In genomic region chr6:1409774-1410465, GRCh38 we compare ENCODE assay signal across 19 cellular contexts. TPM values are rescaled to one million over a fixed set of nuclear protein-coding genes. Genes with fewer than 3 reads are reported as not detected.
"Had no signal": no experiment of that assay in that cellular context is flagged by ENCODE, and none has a peak within 500 bp of the region (broad histone marks: within the 10 kb centered on the region; RNA-seq: fewer than 3 reads in every experiment).

No MANE protein-coding gene starts in this region.

- H3K27me3 ChIP-seq: thyroid gland had no signal

- H3K9me3 ChIP-seq: mucosa of descending colon, neutrophil, thyroid gland had no signal

- ATAC-seq: activated T-cell treated with anti-CD3 and anti-CD28 coated beads, Interleukin-2, amount 50 U/mL, for 72 hours; effector memory CD8-positive, alpha-beta T cell; mucosa of descending colon had no signal

- H3K27ac ChIP-seq: hepatocyte, neutrophil, parathyroid adenoma, thyroid gland had no signal

- H3K27ac Mint-ChIP-seq: activated naive CD4-positive, alpha-beta T cell treated with anti-CD3 and anti-CD28 coated beads, Interleukin-2, amount 50 U/mL, for 24 hours; activated T-cell treated with anti-CD3 and anti-CD28 coated beads, Interleukin-2, amount 50 U/mL, for 72 hours; effector memory CD8-positive, alpha-beta T cell; memory B cell; naive B cell; T-helper 1 cell treated with Interleukin-12 subunit alpha and Interleukin-12 subunit beta and Interleukin-4 antibody, amounts not matched to agents 30 μg/mL and 1 μg/mL, for 36 hours had no signal

- DNase-seq: activated CD4-positive, alpha-beta T cell treated with anti-CD3 and anti-CD28 coated beads, Interleukin-2, amount 50 U/mL, for 4 hours; activated gamma-delta T cell; activated T-cell treated with anti-CD3 and anti-CD28 coated beads, Interleukin-2, amount 50 U/mL, for 72 hours; effector memory CD8-positive, alpha-beta T cell; kidney glomerular epithelial cell; mucosa of descending colon; naive B cell; stimulated activated CD8-positive, alpha-beta memory T cell treated with anti-CD3 and anti-CD28 coated beads, Interleukin-4, amount 100 ng/mL, for 48 hours; stimulated activated naive CD4-positive, alpha-beta T cell; thyroid gland had no signal

- H3K4me1 Mint-ChIP-seq: activated naive CD4-positive, alpha-beta T cell treated with anti-CD3 and anti-CD28 coated beads, Interleukin-2, amount 50 U/mL, for 24 hours; memory B cell; naive B cell had no signal

- H3K4me3 ChIP-seq: hepatocyte, mucosa of descending colon, thyroid gland had no signal

- H3K9me3 Mint-ChIP-seq: activated naive CD4-positive, alpha-beta T cell treated with anti-CD3 and anti-CD28 coated beads, Interleukin-2, amount 50 U/mL, for 24 hours; activated T-cell treated with anti-CD3 and anti-CD28 coated beads, Interleukin-2, amount 50 U/mL, for 72 hours; effector memory CD8-positive, alpha-beta T cell; memory B cell; T-helper 1 cell treated with Interleukin-12 subunit alpha and Interleukin-12 subunit beta and Interleukin-4 antibody, amounts not matched to agents 30 μg/mL and 1 μg/mL, for 36 hours had no signal

- H3K36me3 ChIP-seq: neutrophil, thyroid gland had no signal

- H3K4me3 Mint-ChIP-seq: activated naive CD4-positive, alpha-beta T cell treated with anti-CD3 and anti-CD28 coated beads, Interleukin-2, amount 50 U/mL, for 24 hours; activated T-cell treated with anti-CD3 and anti-CD28 coated beads, Interleukin-2, amount 50 U/mL, for 72 hours; effector memory CD8-positive, alpha-beta T cell; memory B cell; naive B cell; T-helper 1 cell treated with Interleukin-12 subunit alpha and Interleukin-12 subunit beta and Interleukin-4 antibody, amounts not matched to agents 30 μg/mL and 1 μg/mL, for 36 hours had no signal

- H3K36me3 Mint-ChIP-seq: activated naive CD4-positive, alpha-beta T cell treated with anti-CD3 and anti-CD28 coated beads, Interleukin-2, amount 50 U/mL, for 24 hours; memory B cell; naive B cell had no signal

- H3K27me3 Mint-ChIP-seq: memory B cell had no signal

- H3K4me1 ChIP-seq: parathyroid adenoma, thyroid gland had no signal

RNA-seq across cellular contexts. Expression of gene FOXF2, which starts 20.5 kb away (rescaled TPM):
- total RNA-seq: activated CD8-positive, alpha-beta memory T cell treated with anti-CD3 and anti-CD28 coated beads for 36 hours; activated T-cell treated with anti-CD3 and anti-CD28 coated beads, Interleukin-2, amount 50 U/mL, for 72 hours; dermis microvascular lymphatic vessel endothelial cell; fibroblast of villous mesenchyme had no signal
